2 cellular contexts compared by ENCODE assay signal in genomic region chr15:80957556-80957955, GRCh38.
TF ChIP-seq lines count a peak whose summit lies in the region.

No MANE protein-coding gene starts in this region.

TF ChIP-seq in IMR-90, 13 proteins besides CTCF, POLR2A, EP300 and RAD21:
- no peak for TF ChIP-seq RFX5 (IDR thresholded peaks at IDR 0.05; ENCODE audit: low read depth, low read length)
- TF ChIP-seq BHLHE40 (IDR thresholded peaks at IDR 0.05; ENCODE audit: low read depth, low read length): no peak
- TF ChIP-seq MXI1 (IDR thresholded peaks at IDR 0.05; ENCODE audit: borderline replicate concordance, low read depth, low read length): no peak
- TF ChIP-seq MAFK (IDR thresholded peaks at IDR 0.05; ENCODE audit: low read depth, low read length): no peak
- no peak for TF ChIP-seq SMC3 (IDR thresholded peaks at IDR 0.05; ENCODE audit: low read depth, low read length)
- TF ChIP-seq ELK1 (IDR thresholded peaks at IDR 0.05; ENCODE audit: borderline replicate concordance, low read depth, low read length): no peak
- TF ChIP-seq RCOR1 (IDR thresholded peaks at IDR 0.05; ENCODE audit: insufficient replicate concordance, low read length): no peak
- TF ChIP-seq MAZ (IDR thresholded peaks at IDR 0.05; ENCODE audit: borderline replicate concordance, low read depth, low read length): no peak
TF ChIP-seq in IMR-90: peak in this region for 0.

TF ChIP-seq in H1, 55 proteins besides CTCF, POLR2A, EP300 and RAD21:
- no peak for TF ChIP-seq KDM5A (IDR thresholded peaks at IDR 0.05; ENCODE audit: low read length)
- TF ChIP-seq GABPA (IDR thresholded peaks at IDR 0.05; ENCODE audit: borderline replicate concordance, insufficient read depth, low read length): no peak
- TF ChIP-seq ATF3 (IDR thresholded peaks at IDR 0.05; ENCODE audit: insufficient read depth, low read depth, low read length): no peak
- no peak for TF ChIP-seq NRF1 (IDR thresholded peaks at IDR 0.05; ENCODE audit: low read depth, low read length)
- TF ChIP-seq TBP (IDR thresholded peaks at IDR 0.05; ENCODE audit: low read depth, low read length): no peak
- TF ChIP-seq RFX5 (IDR thresholded peaks at IDR 0.05; ENCODE audit: borderline replicate concordance, low read depth, low read length): no peak
- TF ChIP-seq, protein P1, sequence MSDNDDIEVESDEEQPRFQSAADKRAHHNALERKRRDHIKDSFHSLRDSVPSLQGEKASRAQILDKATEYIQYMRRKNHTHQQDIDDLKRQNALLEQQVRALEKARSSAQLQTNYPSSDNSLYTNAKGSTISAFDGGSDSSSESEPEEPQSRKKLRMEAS (IDR thresholded peaks at IDR 0.05): no peak
- no peak for TF ChIP-seq CBX5 (IDR thresholded peaks at IDR 0.05; ENCODE audit: low read depth, low read length)
- TF ChIP-seq PHF8 (conservative IDR thresholded peaks at IDR 0.05; ENCODE audit: low read depth, low read length): no peak
- no peak for TF ChIP-seq JUND (IDR thresholded peaks at IDR 0.05; ENCODE audit: low read length)
- no peak for TF ChIP-seq CBX8 (IDR thresholded peaks at IDR 0.05; ENCODE audit: borderline replicate concordance, low read depth, low read length)
- TF ChIP-seq CTBP2 (IDR thresholded peaks at IDR 0.05; ENCODE audit: borderline replicate concordance, insufficient read depth, insufficient read length, low read length): no peak
- no peak for TF ChIP-seq SIX5 (IDR thresholded peaks at IDR 0.05; ENCODE audit: low read depth, low read length)
- TF ChIP-seq, protein P2, sequence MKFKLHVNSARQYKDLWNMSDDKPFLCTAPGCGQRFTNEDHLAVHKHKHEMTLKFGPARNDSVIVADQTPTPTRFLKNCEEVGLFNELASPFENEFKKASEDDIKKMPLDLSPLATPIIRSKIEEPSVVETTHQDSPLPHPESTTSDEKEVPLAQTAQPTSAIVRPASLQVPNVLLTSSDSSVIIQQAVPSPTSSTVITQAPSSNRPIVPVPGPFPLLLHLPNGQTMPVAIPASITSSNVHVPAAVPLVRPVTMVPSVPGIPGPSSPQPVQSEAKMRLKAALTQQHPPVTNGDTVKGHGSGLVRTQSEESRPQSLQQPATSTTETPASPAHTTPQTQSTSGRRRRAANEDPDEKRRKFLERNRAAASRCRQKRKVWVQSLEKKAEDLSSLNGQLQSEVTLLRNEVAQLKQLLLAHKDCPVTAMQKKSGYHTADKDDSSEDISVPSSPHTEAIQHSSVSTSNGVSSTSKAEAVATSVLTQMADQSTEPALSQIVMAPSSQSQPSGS (IDR thresholded peaks at IDR 0.05; ENCODE audit: low read length): no peak
- TF ChIP-seq POLR2AphosphoS5 (IDR thresholded peaks at IDR 0.05; ENCODE audit: low read depth, low read length): no peak
- no peak for TF ChIP-seq SRF (IDR thresholded peaks at IDR 0.05; ENCODE audit: low read depth, low read length)
- TF ChIP-seq TEAD4 (IDR thresholded peaks at IDR 0.05; ENCODE audit: low read depth, low read length): no peak
- TF ChIP-seq CREB1 (IDR thresholded peaks at IDR 0.05): no peak
- TF ChIP-seq GTF2F1 (IDR thresholded peaks at IDR 0.05; ENCODE audit: borderline replicate concordance, low read depth, low read length): no peak
